In genomic region chr13:75549262-75550158, GRCh38 we compare ENCODE assay signal across 8 cellular contexts. TPM values are rescaled to one million over a fixed set of nuclear protein-coding genes. Genes with fewer than 3 reads are reported as not detected.
DNase-seq lines count a peak whose midpoint lies in the region; ATAC-seq lines count a peak whose summit lies in the region.

Gene UCHL3 (plus strand): TSS chr13:75549791. CDS start chr13:75549821, 30 bp downstream.

- CTCF ChIA-PET in activated CD8-positive, alpha-beta memory T cell treated with anti-CD3 and anti-CD28 coated beads for 36 hours (lab: Charles Lee) = interaction anchor here (1.0 kb wide), 2 partner anchors 182 to 191 kb away, joined by 3 to 5 read pairs; no protein-coding TSS in a partner anchor

- H3K9me3 ChIP-seq in effector memory CD4-positive, alpha-beta T cell (ENCODE audit: control insufficient read depth, low read length) = no peaks in the 10 kb centered on the region

- peaks cover 5% of the 10 kb centered on the region for H3K4me1 ChIP-seq in effector memory CD4-positive, alpha-beta T cell (ENCODE audit: control insufficient read depth, insufficient read depth, low read length, poor library complexity, severe bottlenecking)

- H3K4me3 ChIP-seq in effector memory CD4-positive, alpha-beta T cell (ENCODE audit: insufficient read depth, low read depth, low read length, poor library complexity, severe bottlenecking) = peak within 1 kb of the TSS; percentile 91

- peak; percentile 98 for ATAC-seq in GM19467 (IDR thresholded peaks at IDR 0.05; ENCODE audit: unreplicated experiment)

- POLR2A ChIA-PET in activated CD8-positive, alpha-beta memory T cell treated with anti-CD3 and anti-CD28 coated beads for 36 hours (lab: Charles Lee) = interaction anchor here (0.5 to 0.9 kb wide), 3 partner anchors 12 to 84 kb away, joined by 3 to 11 read pairs (median 6); partner anchors contain the start of gene COMMD6

- DNase-seq in COLO668 (lab: John Stamatoyannopoulos, UW; ENCODE audit: unreplicated experiment) = peak; percentile 100
- peak; percentile 69 for DNase-seq in HS-5 (ENCODE audit: low read depth)
- peak; percentile 98 for DNase-seq in NK-92 treated with Interleukin-12 subunit alpha and Interleukin-12 subunit beta, amount 100 ng/mL, for 24 hours (lab: John Stamatoyannopoulos, UW)
- peak; percentile 93 to 95 (median 93) for DNase-seq in effector memory CD4-positive, alpha-beta T cell
- DNase-seq in medulla oblongata (ENCODE audit: extremely low spot score) = peak; percentile 97
- peak; percentile 89 for DNase-seq in stimulated activated CD8-positive, alpha-beta memory T cell treated with anti-CD3 and anti-CD28 coated beads, Interleukin-12 subunit alpha, Interleukin-12 subunit beta, amount 100 ng/mL, for 24 hours (ENCODE audit: extremely low read depth)

- no peaks in the 10 kb centered on the region for H3K36me3 ChIP-seq in effector memory CD4-positive, alpha-beta T cell (ENCODE audit: control insufficient read depth, insufficient read depth, low read length)

- peak within 1 kb of the TSS; percentile 77 for H3K27ac ChIP-seq in effector memory CD4-positive, alpha-beta T cell (ENCODE audit: insufficient read depth, low read length, poor library complexity, severe bottlenecking)

- H3K27me3 ChIP-seq in effector memory CD4-positive, alpha-beta T cell (replicated peaks; ENCODE audit: control insufficient read depth, insufficient read depth, low read length, poor library complexity, severe bottlenecking) = no peaks in the 10 kb centered on the region

RNA-seq across cellular contexts. Expression of gene UCHL3, which starts in this region (rescaled TPM):
- 10 to 100 TPM; 42.7 to 43.2 TPM for total RNA-seq in activated CD8-positive, alpha-beta memory T cell treated with anti-CD3 and anti-CD28 coated beads for 36 hours

Comparison
In these comparisons a context has a peak if more than half of its experiments do, and no peak if none do; other contexts are left out.
1. Peak in every context shown above with its lines: DNase-seq, ATAC-seq, H3K4me3 ChIP-seq and H3K27ac ChIP-seq.